In genomic region chr5:154884424-154884823, GRCh38 we compare ENCODE assay signal across 22 cellular contexts. TPM values are rescaled to one million over a fixed set of nuclear protein-coding genes. Genes with fewer than 3 reads are reported as not detected.
"Had no signal": no experiment of that assay in that cellular context is flagged by ENCODE, and none has a peak within 500 bp of the region (broad histone marks: within the 10 kb centered on the region; RNA-seq: fewer than 3 reads in every experiment).

No MANE protein-coding gene starts in this region.

- H3K4me3 Mint-ChIP-seq: natural killer cell treated with Interleukin-12 subunit alpha and Interleukin-12 subunit beta and Interleukin-15 and Interleukin-18, amount 100 ng/mL, for 72 hours; neural crest cell; stimulated activated naive B cell treated with anti-CD40 and anti-IgM and Interleukin-4, amounts not matched to agents 10 μg/mL and 1 μg/mL and 100 μg/mL, for 72 hours; stimulated activated naive CD8-positive, alpha-beta T cell treated with anti-CD3 and anti-CD28 coated beads, Interleukin-15, Interleukin-2, amounts not matched to agents 100 ng/mL and 50 ng/mL, for 24 hours had no signal

- H3K4me3 ChIP-seq: esophagus muscularis mucosa, gastroesophageal sphincter, heart right ventricle, lower lobe of right lung, right lobe of liver, suprapubic skin, transverse colon, vagina had no signal

- ATAC-seq: foreskin keratinocyte; gastroesophageal sphincter; heart right ventricle; left ventricle myocardium superior; lower lobe of right lung; natural killer cell treated with Interleukin-12 subunit alpha and Interleukin-12 subunit beta and Interleukin-15 and Interleukin-18, amount 100 ng/mL, for 72 hours; right lobe of liver; stimulated activated naive B cell treated with anti-CD40 and anti-IgM and Interleukin-4, amounts not matched to agents 10 μg/mL and 1 μg/mL and 100 μg/mL, for 72 hours had no signal

- H3K27me3 Mint-ChIP-seq: natural killer cell treated with Interleukin-12 subunit alpha and Interleukin-12 subunit beta and Interleukin-15 and Interleukin-18, amount 100 ng/mL, for 72 hours; progenitor cell of endocrine pancreas; stimulated activated naive B cell treated with anti-CD40 and anti-IgM and Interleukin-4, amounts not matched to agents 10 μg/mL and 1 μg/mL and 100 μg/mL, for 72 hours; stimulated activated naive CD8-positive, alpha-beta T cell treated with anti-CD3 and anti-CD28 coated beads, Interleukin-15, Interleukin-2, amounts not matched to agents 100 ng/mL and 50 ng/mL, for 24 hours had no signal

- H3K9me3 ChIP-seq: neutrophil had no signal

- H3K27ac Mint-ChIP-seq: natural killer cell treated with Interleukin-12 subunit alpha and Interleukin-12 subunit beta and Interleukin-15 and Interleukin-18, amount 100 ng/mL, for 72 hours; progenitor cell of endocrine pancreas; stimulated activated naive B cell treated with anti-CD40 and anti-IgM and Interleukin-4, amounts not matched to agents 10 μg/mL and 1 μg/mL and 100 μg/mL, for 72 hours; stimulated activated naive CD8-positive, alpha-beta T cell treated with anti-CD3 and anti-CD28 coated beads, Interleukin-15, Interleukin-2, amounts not matched to agents 100 ng/mL and 50 ng/mL, for 24 hours had no signal

- H3K27me3 ChIP-seq: esophagus muscularis mucosa, foreskin keratinocyte, gastroesophageal sphincter, heart right ventricle, neutrophil, right lobe of liver, suprapubic skin, transverse colon, vagina had no signal

- H3K27ac ChIP-seq: esophagus muscularis mucosa, foreskin keratinocyte, gastroesophageal sphincter, heart right ventricle, lower lobe of right lung, parathyroid adenoma, right lobe of liver, suprapubic skin, transverse colon, vagina had no signal

- DNase-seq: cortex of kidney; foreskin keratinocyte; heart right ventricle; hippocampal formation; left ventricle myocardium superior; lower lobe of right lung; right lobe of liver; small intestine; stimulated activated CD4-positive, alpha-beta T cell treated with anti-CD3 and anti-CD28 coated beads, Interleukin-15, amount 100 ng/mL, for 24 hours; stimulated activated CD4-positive, alpha-beta T cell treated with anti-CD3 and anti-CD28 coated beads, Interleukin-2, amount 100 ng/mL, for 48 hours; stimulated activated naive B cell treated with anti-CD40 and anti-IgM and Interleukin-4, amounts not matched to agents 10 μg/mL and 1 μg/mL and 100 μg/mL, for 72 hours; transverse colon had no signal

- H3K4me1 Mint-ChIP-seq: neural crest cell; stimulated activated naive B cell treated with anti-CD40 and anti-IgM and Interleukin-4, amounts not matched to agents 10 μg/mL and 1 μg/mL and 100 μg/mL, for 72 hours had no signal

- H3K4me1 ChIP-seq: foreskin keratinocyte, gastroesophageal sphincter, parathyroid adenoma, right lobe of liver, transverse colon, vagina had no signal

RNA-seq across cellular contexts. Expression of gene FAXDC2, which starts 34.0 kb away (rescaled TPM):
- total RNA-seq: natural killer cell treated with Interleukin-12 subunit alpha and Interleukin-12 subunit beta and Interleukin-15 and Interleukin-18, amount 100 ng/mL, for 72 hours had no signal
